Comparison of ENCODE assay signal across 8 cellular contexts in the genomic region with DNA sequence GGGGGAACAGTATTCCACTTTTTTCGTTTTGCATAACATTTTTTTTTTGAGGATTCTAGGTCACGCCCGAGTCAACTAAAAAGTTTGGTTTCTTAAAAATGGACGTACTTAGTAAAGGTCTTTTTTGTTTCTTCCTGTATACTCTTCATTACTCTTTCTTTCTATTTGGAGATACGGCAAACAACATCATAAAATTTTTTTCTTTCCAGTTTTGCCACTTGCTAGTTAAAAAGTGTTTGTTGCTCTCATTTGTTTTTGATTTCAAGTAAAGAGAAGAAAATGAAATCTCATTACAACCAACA. TPM values are rescaled to one million over a fixed set of nuclear protein-coding genes. Genes with fewer than 3 reads are reported as not detected.
A peak's percentile ranks its signal among the peaks of the same experiment; 100 is the strongest.
DNase-seq lines count a peak whose midpoint lies in the region; ATAC-seq, FAIRE-seq and TF ChIP-seq lines count a peak whose summit lies in the region.

No MANE protein-coding gene starts in this region.

- H3K4me1 ChIP-seq in SJCRH30, result no peaks in the 10 kb centered on the region; the same call in 1 of the 2 replicates
- H3K4me1 ChIP-seq in esophagus muscularis mucosa, result peaks cover 25 to 66% (median 44%) of the 10 kb centered on the region in 4 donors
- H3K4me1 ChIP-seq in trophoblast cell (ENCODE audit: control insufficient read depth in 1 of 2, insufficient read depth in 2 of 2, low read length in 2 of 2), result peaks cover 0 to 2% of the 10 kb centered on the region in 2 experiments

- intact Hi-C loops in esophagus muscularis mucosa (cut with DNase I), result loop anchor here (2.0 to 5.0 kb wide), 2 partner anchors 145 to 223 kb away; no protein-coding TSS in a partner anchor

- H3K14ac ChIP-seq in trophoblast cell (ENCODE audit: low read length), result no peak overlapping the region

- FAIRE-seq in G401.6 (lab: Jason Lieb, UNC), result peak; percentile 17

- peaks cover 17% of the 10 kb centered on the region for H3K79me2 ChIP-seq in trophoblast cell (ENCODE audit: control insufficient read depth, insufficient read depth, low read length, poor library complexity)

- DNase-seq in SJCRH30, result no peak
- DNase-seq in esophagus muscularis mucosa (ENCODE audit: extremely low spot score), result no peak
- no peak for DNase-seq in trophoblast cell
- DNase-seq in SW480 (ENCODE audit: low spot score), result no peak

- no peak overlapping the region for H3K23ac ChIP-seq in trophoblast cell (ENCODE audit: low read length)

- no peak overlapping the region for H3K9ac ChIP-seq in trophoblast cell (ENCODE audit: low read length)

- H3K9me3 ChIP-seq in SJCRH30 (replicated peaks) (no peaks in the 10 kb centered on the region), esophagus muscularis mucosa (no peaks in the 10 kb centered on the region), trophoblast cell (ENCODE audit: insufficient read depth, low read depth, low read length) (no peaks in the 10 kb centered on the region)

- TF ChIP-seq EP300 in esophagus muscularis mucosa (IDR thresholded peaks at IDR 0.05), result no peak

- H3K36me3 ChIP-seq in SJCRH30 (no peaks in the 10 kb centered on the region), esophagus muscularis mucosa (peaks cover 0 to 5% (median 0%) of the 10 kb centered on the region in 4 donors), trophoblast cell (ENCODE audit: control insufficient read depth in 1 of 2, insufficient read depth in 2 of 2, low read length in 2 of 2) (peaks cover 1 to 2% of the 10 kb centered on the region in 2 experiments)

- no peak overlapping the region for H2AK5ac ChIP-seq in trophoblast cell (ENCODE audit: low read length)

- ATAC-seq in HG03565 (IDR thresholded peaks at IDR 0.05; ENCODE audit: unreplicated experiment) (no peak), GM18511 (IDR thresholded peaks at IDR 0.05; ENCODE audit: unreplicated experiment) (no peak), GM21381 (IDR thresholded peaks at IDR 0.05; ENCODE audit: unreplicated experiment) (no peak)

- no peak overlapping the region for H2BK12ac ChIP-seq in trophoblast cell (ENCODE audit: low read length)

- no peak overlapping the region for H2AFZ ChIP-seq in trophoblast cell (ENCODE audit: insufficient read depth, low read length, poor library complexity)

- H3K18ac ChIP-seq in trophoblast cell (ENCODE audit: low read length), result no peak overlapping the region

- no peak overlapping the region for H4K91ac ChIP-seq in trophoblast cell (ENCODE audit: low read depth, low read length)

- H4K8ac ChIP-seq in trophoblast cell (ENCODE audit: low read depth, low read length), result no peak overlapping the region

- TF ChIP-seq CTCF in esophagus muscularis mucosa (IDR thresholded peaks at IDR 0.05), result no peak

- H3K27me3 ChIP-seq in SJCRH30 (no peaks in the 10 kb centered on the region), esophagus muscularis mucosa (no peaks in the 10 kb centered on the region), trophoblast cell (ENCODE audit: insufficient read depth, low read length) (no peaks in the 10 kb centered on the region)

- no peak overlapping the region for H3K4ac ChIP-seq in trophoblast cell (ENCODE audit: low read depth, low read length)

- no peak overlapping the region for H4K12ac ChIP-seq in trophoblast cell (ENCODE audit: low read depth, low read length)

- WGBS in esophagus muscularis mucosa, result 1% methylated on average over 5 of the region's 5 CpGs
- no CpG with 5 or more reads among the region's 5 CpGs for WGBS in trophoblast cell (ENCODE audit: extremely low coverage, insufficient coverage, insufficient read length)

- no peak overlapping the region for H2BK120ac ChIP-seq in trophoblast cell (ENCODE audit: insufficient read depth, low read length, poor library complexity)

- H3K27ac ChIP-seq in SJCRH30 (peak overlapping the region; percentile 97), esophagus muscularis mucosa (replicated peaks in 1 of 4) (peak overlapping the region; percentile 90 to 99 (median 98)), trophoblast cell (ENCODE audit: low read depth, low read length) (peak overlapping the region; percentile 97)

- H3K4me2 ChIP-seq in trophoblast cell (ENCODE audit: low read length), result peak overlapping the region; percentile 84

- peaks cover 17% of the 10 kb centered on the region for H3K79me1 ChIP-seq in trophoblast cell (ENCODE audit: low read length)

- no peak for TF ChIP-seq POLR2A in esophagus muscularis mucosa (IDR thresholded peaks at IDR 0.05; ENCODE audit: low read depth)

- H3K4me3 ChIP-seq in SJCRH30 (peak overlapping the region; percentile 71), esophagus muscularis mucosa (peak overlapping the region; percentile 86 to 98 (median 94)), trophoblast cell (ENCODE audit: low read depth, low read length) (peak overlapping the region; percentile 87)

- H2BK5ac ChIP-seq in trophoblast cell (ENCODE audit: low read depth, low read length, poor library complexity), result no peak overlapping the region

RNA-seq across cellular contexts. Expression of gene MPC2, which starts 0.8 kb away (rescaled TPM):
- 41.2 and 45.5 TPM in 2 replicates for total RNA-seq in SJCRH30 (2014; rRNA removed; shearing (Covaris generic))
- 10 to 100 TPM; 41.6 to 70.3 (median 52.5) TPM for total RNA-seq in esophagus muscularis mucosa
- 61.6 and 67.9 TPM in 2 replicates for polyA plus RNA-seq in trophoblast cell (2013)

RNA-seq across cellular contexts. Expression of gene DCAF6, which starts 1.2 kb away (rescaled TPM):
- 34.7 and 34.8 TPM in 2 replicates for total RNA-seq in SJCRH30 (2014; rRNA removed; shearing (Covaris generic))
- 100 to 1,000 TPM in 2 of 4 donors, 10 to 100 TPM in 2; 80.4 to 110 (median 93.9) TPM for total RNA-seq in esophagus muscularis mucosa
- polyA plus RNA-seq in trophoblast cell (2013), result 75.9 and 76.4 TPM in 2 replicates

RNA-seq across cellular contexts. Expression of gene ADCY10, which starts 23.7 kb away (rescaled TPM):
- 0.13 and 0.38 TPM in 2 replicates for total RNA-seq in SJCRH30 (2014; rRNA removed; shearing (Covaris generic))
- total RNA-seq in esophagus muscularis mucosa, result under 1 TPM; under 0.01 to 0.29 (median 0.21) TPM
- polyA plus RNA-seq in trophoblast cell (2013), result 1.3 TPM in 2 replicates
